In the genomic region with DNA sequence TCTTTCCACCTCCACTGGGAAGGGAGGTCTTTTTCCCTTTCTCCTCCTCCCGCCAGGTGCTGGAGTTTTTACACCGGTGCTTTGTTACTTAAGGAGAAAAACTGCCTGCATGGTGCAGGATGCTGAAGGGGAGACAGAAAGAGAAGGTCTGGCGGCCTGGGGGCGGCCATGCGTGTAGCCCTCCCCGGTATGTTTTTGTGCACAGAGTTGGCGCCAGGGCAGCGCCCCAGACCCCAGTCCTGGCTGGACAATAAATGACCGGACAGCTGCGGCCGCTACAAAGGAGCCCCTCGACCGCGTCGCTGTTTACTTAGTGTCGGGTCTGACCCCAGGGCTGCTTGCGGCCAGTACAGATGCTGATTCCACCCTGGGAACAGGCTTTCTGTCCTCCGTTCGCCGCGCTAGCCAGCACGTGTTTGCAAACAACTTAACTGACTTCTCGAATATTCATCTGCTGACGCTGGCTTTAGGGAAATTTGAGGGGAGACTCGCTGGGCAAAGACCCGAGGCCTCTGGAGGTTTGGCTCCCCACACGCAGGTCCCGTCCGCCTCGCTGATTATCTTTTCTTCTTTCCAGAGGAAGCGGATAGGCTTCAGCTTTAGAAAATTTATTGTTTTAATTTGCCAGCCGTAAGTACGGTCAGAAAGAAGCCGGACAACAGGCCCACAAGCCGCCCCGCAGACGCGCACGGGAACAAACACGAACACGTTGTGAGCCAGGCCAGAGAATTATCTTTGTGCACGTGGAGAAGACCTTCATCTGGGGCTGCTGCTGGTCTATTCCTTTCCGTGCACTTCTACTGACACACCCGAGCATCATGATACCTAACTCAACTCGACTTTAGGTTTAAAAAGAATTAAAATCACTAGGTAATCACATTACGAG, we compare ENCODE assay signal across 1 cellular context.
A peak's percentile ranks its signal among the peaks of the same experiment; 100 is the strongest.
TF ChIP-seq lines count a peak whose summit lies in the region.

No MANE protein-coding gene starts in this region.

TF ChIP-seq in GM23338, 12 proteins besides CTCF, POLR2A, EP300 and RAD21 (continued from another document):
- TF ChIP-seq, protein P1, sequence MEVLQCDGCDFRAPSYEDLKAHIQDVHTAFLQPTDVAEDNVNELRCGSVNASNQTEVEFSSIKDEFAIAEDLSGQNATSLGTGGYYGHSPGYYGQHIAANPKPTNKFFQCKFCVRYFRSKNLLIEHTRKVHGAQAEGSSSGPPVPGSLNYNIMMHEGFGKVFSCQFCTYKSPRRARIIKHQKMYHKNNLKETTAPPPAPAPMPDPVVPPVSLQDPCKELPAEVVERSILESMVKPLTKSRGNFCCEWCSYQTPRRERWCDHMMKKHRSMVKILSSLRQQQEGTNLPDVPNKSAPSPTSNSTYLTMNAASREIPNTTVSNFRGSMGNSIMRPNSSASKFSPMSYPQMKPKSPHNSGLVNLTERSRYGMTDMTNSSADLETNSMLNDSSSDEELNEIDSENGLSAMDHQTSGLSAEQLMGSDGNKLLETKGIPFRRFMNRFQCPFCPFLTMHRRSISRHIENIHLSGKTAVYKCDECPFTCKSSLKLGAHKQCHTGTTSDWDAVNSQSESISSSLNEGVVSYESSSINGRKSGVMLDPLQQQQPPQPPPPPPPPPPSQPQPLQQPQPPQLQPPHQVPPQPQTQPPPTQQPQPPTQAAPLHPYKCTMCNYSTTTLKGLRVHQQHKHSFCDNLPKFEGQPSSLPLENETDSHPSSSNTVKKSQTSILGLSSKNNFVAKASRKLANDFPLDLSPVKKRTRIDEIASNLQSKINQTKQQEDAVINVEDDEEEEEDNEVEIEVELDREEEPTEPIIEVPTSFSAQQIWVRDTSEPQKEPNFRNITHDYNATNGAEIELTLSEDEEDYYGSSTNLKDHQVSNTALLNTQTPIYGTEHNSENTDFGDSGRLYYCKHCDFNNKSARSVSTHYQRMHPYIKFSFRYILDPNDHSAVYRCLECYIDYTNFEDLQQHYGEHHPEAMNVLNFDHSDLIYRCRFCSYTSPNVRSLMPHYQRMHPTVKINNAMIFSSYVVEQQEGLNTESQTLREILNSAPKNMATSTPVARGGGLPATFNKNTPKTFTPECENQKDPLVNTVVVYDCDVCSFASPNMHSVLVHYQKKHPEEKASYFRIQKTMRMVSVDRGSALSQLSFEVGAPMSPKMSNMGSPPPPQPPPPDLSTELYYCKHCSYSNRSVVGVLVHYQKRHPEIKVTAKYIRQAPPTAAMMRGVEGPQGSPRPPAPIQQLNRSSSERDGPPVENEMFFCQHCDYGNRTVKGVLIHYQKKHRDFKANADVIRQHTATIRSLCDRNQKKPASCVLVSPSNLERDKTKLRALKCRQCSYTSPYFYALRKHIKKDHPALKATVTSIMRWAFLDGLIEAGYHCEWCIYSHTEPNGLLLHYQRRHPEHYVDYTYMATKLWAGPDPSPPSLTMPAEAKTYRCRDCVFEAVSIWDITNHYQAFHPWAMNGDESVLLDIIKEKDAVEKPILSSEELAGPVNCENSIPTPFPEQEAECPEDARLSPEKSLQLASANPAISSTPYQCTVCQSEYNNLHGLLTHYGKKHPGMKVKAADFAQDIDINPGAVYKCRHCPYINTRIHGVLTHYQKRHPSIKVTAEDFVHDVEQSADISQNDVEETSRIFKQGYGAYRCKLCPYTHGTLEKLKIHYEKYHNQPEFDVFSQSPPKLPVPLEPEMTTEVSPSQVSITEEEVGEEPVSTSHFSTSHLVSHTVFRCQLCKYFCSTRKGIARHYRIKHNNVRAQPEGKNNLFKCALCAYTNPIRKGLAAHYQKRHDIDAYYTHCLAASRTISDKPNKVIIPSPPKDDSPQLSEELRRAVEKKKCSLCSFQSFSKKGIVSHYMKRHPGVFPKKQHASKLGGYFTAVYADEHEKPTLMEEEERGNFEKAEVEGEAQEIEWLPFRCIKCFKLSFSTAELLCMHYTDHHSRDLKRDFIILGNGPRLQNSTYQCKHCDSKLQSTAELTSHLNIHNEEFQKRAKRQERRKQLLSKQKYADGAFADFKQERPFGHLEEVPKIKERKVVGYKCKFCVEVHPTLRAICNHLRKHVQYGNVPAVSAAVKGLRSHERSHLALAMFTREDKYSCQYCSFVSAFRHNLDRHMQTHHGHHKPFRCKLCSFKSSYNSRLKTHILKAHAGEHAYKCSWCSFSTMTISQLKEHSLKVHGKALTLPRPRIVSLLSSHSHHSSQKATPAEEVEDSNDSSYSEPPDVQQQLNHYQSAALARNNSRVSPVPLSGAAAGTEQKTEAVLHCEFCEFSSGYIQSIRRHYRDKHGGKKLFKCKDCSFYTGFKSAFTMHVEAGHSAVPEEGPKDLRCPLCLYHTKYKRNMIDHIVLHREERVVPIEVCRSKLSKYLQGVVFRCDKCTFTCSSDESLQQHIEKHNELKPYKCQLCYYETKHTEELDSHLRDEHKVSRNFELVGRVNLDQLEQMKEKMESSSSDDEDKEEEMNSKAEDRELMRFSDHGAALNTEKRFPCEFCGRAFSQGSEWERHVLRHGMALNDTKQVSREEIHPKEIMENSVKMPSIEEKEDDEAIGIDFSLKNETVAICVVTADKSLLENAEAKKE (CRISPR knock-in tag; IDR thresholded peaks at IDR 0.05) = no peak
- TF ChIP-seq EZH2phosphoT487 (IDR thresholded peaks at IDR 0.05; ENCODE audit: unreplicated experiment) = peak; percentile 70
